In genomic region chr12:127723236-127723635, GRCh38 we compare ENCODE assay signal across 23 cellular contexts.
A peak's percentile ranks its signal among the peaks of the same experiment; 100 is the strongest.
DNase-seq lines count a peak whose midpoint lies in the region; ATAC-seq and TF ChIP-seq lines count a peak whose summit lies in the region.
"Had no signal": no experiment of that assay in that cellular context is flagged by ENCODE, and none has a peak within 500 bp of the region (broad histone marks: within the 10 kb centered on the region; RNA-seq: fewer than 3 reads in every experiment).

No MANE protein-coding gene starts in this region.

- H3K4me3 ChIP-seq in SJCRH30 (no peak overlapping the region), transverse colon (no peak overlapping the region)
- H3K4me3 ChIP-seq: esophagus muscularis mucosa, gastrocnemius medialis, HAP-1, lung, vagina had no signal

- H3K4me1 Mint-ChIP-seq in glutamatergic neuron (ENCODE audit: low read depth, unreplicated experiment), result peaks cover 24% of the 10 kb centered on the region
- H3K4me1 Mint-ChIP-seq: activated CD4-positive, alpha-beta T cell treated with anti-CD3 and anti-CD28 coated beads, Interleukin-2, amount 10 ng/mL, durations not matched to agents 7 days and 5 days; stimulated activated effector memory CD8-positive, alpha-beta T cell treated with anti-CD3 and anti-CD28 coated beads, Interleukin-12 subunit alpha, Interleukin-12 subunit beta, amount 100 ng/mL, for 72 hours; T-cell had no signal

- H3K36me3 Mint-ChIP-seq in glutamatergic neuron (ENCODE audit: unreplicated experiment), result no peaks in the 10 kb centered on the region
- H3K36me3 Mint-ChIP-seq: stimulated activated effector memory CD8-positive, alpha-beta T cell treated with anti-CD3 and anti-CD28 coated beads, Interleukin-12 subunit alpha, Interleukin-12 subunit beta, amount 100 ng/mL, for 72 hours; T-cell had no signal

- peak overlapping the region; percentile 83 for H3K27ac Mint-ChIP-seq in glutamatergic neuron (ENCODE audit: unreplicated experiment)
- H3K27ac Mint-ChIP-seq: activated CD4-positive, alpha-beta T cell treated with anti-CD3 and anti-CD28 coated beads, Interleukin-2, amount 10 ng/mL, durations not matched to agents 7 days and 5 days; effector memory CD8-positive, alpha-beta T cell; stimulated activated effector memory CD8-positive, alpha-beta T cell treated with anti-CD3 and anti-CD28 coated beads, Interleukin-12 subunit alpha, Interleukin-12 subunit beta, amount 100 ng/mL, for 72 hours; T-cell had no signal

- DNase-seq in DMS 273 treated with DMSO at 0.1 percent for 48 hours (lab: John Stamatoyannopoulos, UW) (peak; percentile 89), NCI-H2029 (lab: John Stamatoyannopoulos, UW) (peak; percentile 71), SJCRH30 (peak; percentile 73 to 90), glutamatergic neuron (peak; percentile 31), ACHN (no peak), transverse colon (no peak), posterior vena cava (ENCODE audit: low spot score) (no peak)
- DNase-seq: activated CD4-positive, alpha-beta T cell treated with anti-CD3 and anti-CD28 coated beads, Interleukin-2, amount 10 ng/mL, durations not matched to agents 7 days and 5 days; activated effector memory CD4-positive, alpha-beta T cell treated with Interleukin-2 at 50 U/mL for 16 hours; effector memory CD8-positive, alpha-beta T cell; gastrocnemius medialis; GF-D8; NCI-H1436; small intestine; stimulated activated CD4-positive, alpha-beta T cell treated with anti-CD3 and anti-CD28 coated beads, Interleukin-2, amount 100 ng/mL, for 24 hours; T-cell had no signal

- H3K9me3 ChIP-seq in SJCRH30 (replicated peaks) (no peaks in the 10 kb centered on the region), transverse colon (no peaks in the 10 kb centered on the region)
- H3K9me3 ChIP-seq: esophagus muscularis mucosa, gastrocnemius medialis, HAP-1, neutrophil, vagina had no signal

- TF ChIP-seq POLR2A in transverse colon (IDR thresholded peaks at IDR 0.05), result no peak

- H3K27me3 ChIP-seq in SJCRH30 (no peaks in the 10 kb centered on the region), transverse colon (no peaks in the 10 kb centered on the region)
- H3K27me3 ChIP-seq: esophagus muscularis mucosa, gastrocnemius medialis, neutrophil, vagina had no signal

- H3K4me3 Mint-ChIP-seq in glutamatergic neuron (ENCODE audit: unreplicated experiment), result peak overlapping the region; percentile 38
- H3K4me3 Mint-ChIP-seq: activated CD4-positive, alpha-beta T cell treated with anti-CD3 and anti-CD28 coated beads, Interleukin-2, amount 10 ng/mL, durations not matched to agents 7 days and 5 days; effector memory CD8-positive, alpha-beta T cell; stimulated activated effector memory CD8-positive, alpha-beta T cell treated with anti-CD3 and anti-CD28 coated beads, Interleukin-12 subunit alpha, Interleukin-12 subunit beta, amount 100 ng/mL, for 72 hours; T-cell had no signal

- H3K27me3 Mint-ChIP-seq in glutamatergic neuron (ENCODE audit: unreplicated experiment), result peaks cover 4% of the 10 kb centered on the region
- H3K27me3 Mint-ChIP-seq: activated CD4-positive, alpha-beta T cell treated with anti-CD3 and anti-CD28 coated beads, Interleukin-2, amount 10 ng/mL, durations not matched to agents 7 days and 5 days; effector memory CD8-positive, alpha-beta T cell; T-cell had no signal

- WGBS in transverse colon (ENCODE audit: low coverage in 1 of 2), 2 donors, result 61% methylated on average over 4 of the region's 4 CpGs; no CpG with 5 or more reads in 1 of the 2 donors

- in situ Hi-C loops in ACHN (cut with HindIII; ENCODE audit: low pct_ligation_motif_present, low pct_unique_long_range_greater_than_20kb, low sequenced_read_pairs) (no loop called here), transverse colon (cut with MboI; ENCODE audit: low pct_ligation_motif_present in 1 of 4, low pct_unique_long_range_greater_than_20kb in 1 of 4, low sequenced_read_pairs in 3 of 4) (no loop called here)

- intact Hi-C loops in transverse colon (cut with DNase I; ENCODE audit: low total_unique reads) (loop anchor here (5.0 kb wide), 1 partner anchor 1741 kb away; no protein-coding TSS in a partner anchor), posterior vena cava (cut with DNase I) (no loop called here)

- peaks cover 8% of the 10 kb centered on the region for H3K9me3 Mint-ChIP-seq in glutamatergic neuron (ENCODE audit: unreplicated experiment)

- no peak for TF ChIP-seq EP300 in transverse colon (IDR thresholded peaks at IDR 0.05; ENCODE audit: low read depth)

- no peaks in the 10 kb centered on the region for H3K36me3 ChIP-seq in SJCRH30
- no peaks in the 10 kb centered on the region for H3K36me3 ChIP-seq in transverse colon
- H3K36me3 ChIP-seq: esophagus muscularis mucosa, gastrocnemius medialis, HAP-1, neutrophil, vagina had no signal

- H3K27ac ChIP-seq in SJCRH30 (peak overlapping the region; percentile 33), transverse colon (no peak overlapping the region)
- H3K27ac ChIP-seq: esophagus muscularis mucosa, gastrocnemius medialis, neutrophil, vagina had no signal

- no peak for ATAC-seq in HG02852 (IDR thresholded peaks at IDR 0.05; ENCODE audit: unreplicated experiment)
- ATAC-seq: effector memory CD8-positive, alpha-beta T cell; gastrocnemius medialis; stimulated activated effector memory CD8-positive, alpha-beta T cell treated with anti-CD3 and anti-CD28 coated beads, Interleukin-12 subunit alpha, Interleukin-12 subunit beta, amount 100 ng/mL, for 72 hours; T-cell had no signal

- peaks cover 15% of the 10 kb centered on the region for H3K4me1 ChIP-seq in SJCRH30
- no peaks in the 10 kb centered on the region for H3K4me1 ChIP-seq in transverse colon
- H3K4me1 ChIP-seq: gastrocnemius medialis, HAP-1, vagina had no signal

- TF ChIP-seq CTCF in glutamatergic neuron (IDR thresholded peaks at IDR 0.05; ENCODE audit: partially characterized antibody, unreplicated experiment) (no peak), transverse colon (IDR thresholded peaks at IDR 0.05) (no peak)

Comparison
In these comparisons a context has a peak if more than half of its experiments do, and no peak if none do; other contexts are left out.
1. DNase-seq: peak in DMS 273 treated with DMSO at 0.1 percent for 48 hours (single experiment), NCI-H2029 (single experiment), SJCRH30 (2 of 2) and glutamatergic neuron (single experiment); none in ACHN (single experiment), transverse colon (single experiment) and posterior vena cava (single experiment).